Comparison of ENCODE assay signal across 1 cellular context in genomic region chr1:172656576-172656975, GRCh38.
TF ChIP-seq lines count a peak whose summit lies in the region.

No MANE protein-coding gene starts in this region.

TF ChIP-seq in IMR-90, 13 proteins besides CTCF, POLR2A, EP300 and RAD21:
- TF ChIP-seq USF2 (IDR thresholded peaks at IDR 0.05; ENCODE audit: low read depth, low read length) (no peak), RFX5 (IDR thresholded peaks at IDR 0.05; ENCODE audit: low read depth, low read length) (no peak), MAZ (IDR thresholded peaks at IDR 0.05; ENCODE audit: borderline replicate concordance, low read depth, low read length) (no peak)
